Comparison of ENCODE assay signal across 9 cellular contexts in the genomic region with DNA sequence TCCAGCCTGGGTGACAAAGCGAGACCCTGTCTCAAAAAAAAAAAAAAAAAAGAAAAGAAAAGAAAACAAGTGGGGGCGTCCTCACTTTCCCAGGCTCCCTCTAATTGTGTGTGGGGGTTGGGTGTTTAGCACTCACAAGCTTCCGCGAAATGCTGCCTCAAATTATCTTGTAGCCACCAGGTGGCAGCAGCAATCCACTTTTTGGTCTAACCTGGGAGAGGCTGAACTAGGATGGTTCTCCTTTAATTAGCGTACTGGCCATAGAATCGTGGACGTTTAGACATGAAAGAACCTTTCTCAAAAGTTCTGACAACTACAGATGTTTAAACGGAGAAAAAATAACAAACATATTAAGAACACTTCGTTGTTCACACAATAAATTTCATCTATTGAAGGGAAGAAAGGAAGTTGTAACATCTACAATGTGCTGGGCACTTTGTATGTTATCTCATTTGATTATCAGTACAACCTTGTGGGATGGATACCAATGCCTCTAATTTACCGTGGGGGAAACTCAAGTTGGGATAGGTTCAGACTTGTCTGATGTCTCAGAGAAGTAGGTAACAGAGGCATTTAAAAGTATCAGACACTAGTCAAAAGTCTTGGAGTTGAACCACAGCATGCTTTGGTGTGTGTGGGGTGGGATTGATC.
DNase-seq lines count a peak whose midpoint lies in the region; ATAC-seq and TF ChIP-seq lines count a peak whose summit lies in the region.
"Had no signal": no experiment of that assay in that cellular context is flagged by ENCODE, and none has a peak within 500 bp of the region (broad histone marks: within the 10 kb centered on the region; RNA-seq: fewer than 3 reads in every experiment).

No MANE protein-coding gene starts in this region.

- peak; percentile 76 for TF ChIP-seq CTCF in left ventricle myocardium inferior (IDR thresholded peaks at IDR 0.05; ENCODE audit: borderline replicate concordance)

- H3K36me3 ChIP-seq in adipocyte (ENCODE audit: control insufficient read depth, insufficient read depth, low read length, severe bottlenecking) (no peaks in the 10 kb centered on the region), left ventricle myocardium inferior (no peaks in the 10 kb centered on the region)
- H3K36me3 ChIP-seq: BLaER1 treated with 17β-estradiol and CSF1 and Interleukin-3, amounts not matched to agents 10 nM and 100 nM had no signal

- no peak overlapping the region for H3K27ac ChIP-seq in left ventricle myocardium inferior (replicated peaks)
- H3K27ac ChIP-seq: BLaER1 treated with 17β-estradiol and CSF1 and Interleukin-3, amounts not matched to agents 10 nM and 100 nM had no signal

- H3K9me3 ChIP-seq in adipocyte (ENCODE audit: control insufficient read depth, low read length) (no peaks in the 10 kb centered on the region), left ventricle myocardium inferior (replicated peaks) (no peaks in the 10 kb centered on the region)
- H3K9me3 ChIP-seq: BLaER1 treated with 17β-estradiol and CSF1 and Interleukin-3, amounts not matched to agents 10 nM and 100 nM had no signal

- ATAC-seq in HG02798 (IDR thresholded peaks at IDR 0.05; ENCODE audit: poor library complexity, unreplicated experiment) = peak; percentile 93

- intact Hi-C loops in left ventricle myocardium inferior (cut with micrococcal nuclease) = no loop called here

- H3K4me3 ChIP-seq in adipocyte (ENCODE audit: low read length) = peak overlapping the region; percentile 19
- no peak overlapping the region for H3K4me3 ChIP-seq in left ventricle myocardium inferior
- H3K4me3 ChIP-seq: BLaER1 treated with 17β-estradiol and CSF1 and Interleukin-3, amounts not matched to agents 10 nM and 100 nM had no signal

- peak overlapping the region; percentile 31 for H3K9ac ChIP-seq in adipocyte (ENCODE audit: low read length)
- H3K9ac ChIP-seq: BLaER1 treated with 17β-estradiol and CSF1 and Interleukin-3, amounts not matched to agents 10 nM and 100 nM had no signal

- no peaks in the 10 kb centered on the region for H3K27me3 ChIP-seq in adipocyte (replicated peaks; ENCODE audit: control insufficient read depth, insufficient read depth, low read length)
- peaks cover 23% of the 10 kb centered on the region for H3K27me3 ChIP-seq in left ventricle myocardium inferior (ENCODE audit: low read depth)
- H3K27me3 ChIP-seq: BLaER1 treated with 17β-estradiol and CSF1 and Interleukin-3, amounts not matched to agents 10 nM and 100 nM had no signal

- peak; percentile 60 to 76 for DNase-seq in NCI-H524 (lab: John Stamatoyannopoulos, UW)
- no peak for DNase-seq in NCI-H524 treated with DMSO at 0.1 percent for 48 hours (lab: John Stamatoyannopoulos, UW)
- DNase-seq in NCI-H128 (lab: John Stamatoyannopoulos, UW; ENCODE audit: unreplicated experiment) = peak; percentile 36
- peak; percentile 66 for DNase-seq in T follicular helper cell (ENCODE audit: low read depth)
- DNase-seq in adipocyte (ENCODE audit: low read depth) = peak; percentile 92
- DNase-seq in left ventricle myocardium inferior = peak; percentile 75
- DNase-seq in retina = peak; percentile 79

- H3K4me1 ChIP-seq in adipocyte (ENCODE audit: control insufficient read depth, insufficient read depth, low read length) = peaks cover 3% of the 10 kb centered on the region
- H3K4me1 ChIP-seq in left ventricle myocardium inferior = no peaks in the 10 kb centered on the region
